ENCODE assay signal across 8 cellular contexts in genomic region chr10:5890519-5890878, GRCh38. TPM values are rescaled to one million over a fixed set of nuclear protein-coding genes. Genes with fewer than 3 reads are reported as not detected.
DNase-seq lines count a peak whose midpoint lies in the region; ATAC-seq and TF ChIP-seq lines count a peak whose summit lies in the region.

No MANE protein-coding gene starts in this region.

- H3K4me3 ChIP-seq in AG04450 (ENCODE audit: low read depth, low read length) = peak overlapping the region; percentile 87
- peak overlapping the region; percentile 67 for H3K4me3 ChIP-seq in HL-60 (replicated peaks; ENCODE audit: insufficient read depth, low read length)
- H3K4me3 ChIP-seq in rectal smooth muscle tissue (ENCODE audit: low read length) = peak overlapping the region; percentile 91

- H3K4me3 Mint-ChIP-seq in activated CD4-positive, alpha-beta memory T cell treated with anti-CD3 and anti-CD28 coated beads, Interleukin-2, amount 10 ng/mL, durations not matched to agents 7 days and 5 days = peak overlapping the region; percentile 91

- H3K4me1 ChIP-seq in foreskin keratinocyte (peaks cover 5% of the 10 kb centered on the region), rectal smooth muscle tissue (ENCODE audit: control insufficient read depth, insufficient read depth, low read length) (peaks cover 16% of the 10 kb centered on the region)

- H3K27ac ChIP-seq in AG04450 (ENCODE audit: low read depth, low read length) = peak overlapping the region; percentile 13
- peak overlapping the region; percentile 46 for H3K27ac ChIP-seq in HL-60 (replicated peaks)
- peak overlapping the region; percentile 56 for H3K27ac ChIP-seq in foreskin keratinocyte
- peak overlapping the region; percentile 71 for H3K27ac ChIP-seq in rectal smooth muscle tissue (ENCODE audit: low read depth, low read length)

- H3K36me3 ChIP-seq in rectal smooth muscle tissue (ENCODE audit: control insufficient read depth, insufficient read depth, low read length) = peaks cover 7% of the 10 kb centered on the region

- peaks cover 52% of the 10 kb centered on the region for H3K4me1 Mint-ChIP-seq in activated CD4-positive, alpha-beta memory T cell treated with anti-CD3 and anti-CD28 coated beads, Interleukin-2, amount 10 ng/mL, durations not matched to agents 7 days and 5 days

- CTCF ChIA-PET in AG04450 (lab: Charles Lee) = interaction anchor here (0.5 to 2.6 kb wide), 5 partner anchors 17 to 511 kb away, joined by 3 to 14 read pairs (median 4); no protein-coding TSS in a partner anchor
- CTCF ChIA-PET in activated CD4-positive, alpha-beta memory T cell treated with anti-CD3 and anti-CD28 coated beads, Interleukin-2, amount 10 ng/mL, durations not matched to agents 7 days and 5 days (lab: Charles Lee) = interaction anchor here (0.9 to 1.7 kb wide), 8 partner anchors 13 to 254 kb away, joined by 3 to 9 read pairs (median 4); partner anchors contain the start of genes GDI2 and TASOR2

- H3K9ac ChIP-seq in rectal smooth muscle tissue (ENCODE audit: low read length) = peak overlapping the region; percentile 91

- POLR2A ChIA-PET in AG04450 (lab: Yijun Ruan, JAX) = interaction anchor here (0.8 to 2.4 kb wide), 8 partner anchors 10 to 312 kb away, joined by 3 to 11 read pairs (median 4); partner anchors contain the start of genes GDI2, PFKFB3 and RBM17
- POLR2A ChIA-PET in activated CD4-positive, alpha-beta memory T cell treated with anti-CD3 and anti-CD28 coated beads, Interleukin-2, amount 10 ng/mL, durations not matched to agents 7 days and 5 days (lab: Charles Lee) = interaction anchor here (0.7 to 4.3 kb wide), 16 partner anchors 8 to 221 kb away, joined by 3 to 42 read pairs (median 5); partner anchors contain the start of genes GDI2, IL15RA and TASOR2

- peaks cover 41% of the 10 kb centered on the region for H3K36me3 Mint-ChIP-seq in activated CD4-positive, alpha-beta memory T cell treated with anti-CD3 and anti-CD28 coated beads, Interleukin-2, amount 10 ng/mL, durations not matched to agents 7 days and 5 days (ENCODE audit: low read depth)

- TF ChIP-seq CTCF in AG04450 (IDR thresholded peaks at IDR 0.05; ENCODE audit: low read depth, low read length) (no peak), HL-60 (IDR thresholded peaks at IDR 0.05; ENCODE audit: insufficient read depth, low read length) (no peak), foreskin keratinocyte (conservative IDR thresholded peaks at IDR 0.05) (no peak)

- H3K9me3 ChIP-seq in AG04450 (ENCODE audit: control insufficient read depth, insufficient read depth, low read length) = no peaks in the 10 kb centered on the region

- DNase-seq in AG04450 (ENCODE audit: low read depth, low spot score) = no peak
- no peak for DNase-seq in HL-60 (ENCODE audit: low read depth in 1 of 2, low spot score in 1 of 2)
- DNase-seq in activated CD4-positive, alpha-beta memory T cell treated with anti-CD3 and anti-CD28 coated beads, Interleukin-2, amount 10 ng/mL, durations not matched to agents 7 days and 5 days = peak; percentile 41
- no peak for DNase-seq in foreskin keratinocyte
- DNase-seq in NCI-H2107 (lab: John Stamatoyannopoulos, UW) = no peak
- DNase-seq in D341Med (ENCODE audit: low spot score) = no peak

- ATAC-seq in GM19035 (IDR thresholded peaks at IDR 0.05; ENCODE audit: unreplicated experiment) (peak; percentile 6), foreskin keratinocyte (peak; percentile 5)

- no peaks in the 10 kb centered on the region for H3K27me3 Mint-ChIP-seq in activated CD4-positive, alpha-beta memory T cell treated with anti-CD3 and anti-CD28 coated beads, Interleukin-2, amount 10 ng/mL, durations not matched to agents 7 days and 5 days

- H3K27me3 ChIP-seq in AG04450 (ENCODE audit: control insufficient read depth, insufficient read depth, low read length) (no peaks in the 10 kb centered on the region), HL-60 (ENCODE audit: insufficient read depth, poor library complexity, severe bottlenecking) (no peaks in the 10 kb centered on the region), foreskin keratinocyte (no peaks in the 10 kb centered on the region), rectal smooth muscle tissue (ENCODE audit: control insufficient read depth, insufficient read depth, low read length) (no peaks in the 10 kb centered on the region)

- no peaks in the 10 kb centered on the region for H3K9me3 Mint-ChIP-seq in activated CD4-positive, alpha-beta memory T cell treated with anti-CD3 and anti-CD28 coated beads, Interleukin-2, amount 10 ng/mL, durations not matched to agents 7 days and 5 days

- H3K27ac Mint-ChIP-seq in activated CD4-positive, alpha-beta memory T cell treated with anti-CD3 and anti-CD28 coated beads, Interleukin-2, amount 10 ng/mL, durations not matched to agents 7 days and 5 days = peak overlapping the region; percentile 68

RNA-seq across cellular contexts. Expression of gene FBH1, which starts 0.5 kb away (rescaled TPM):
- 65.2 and 77.5 TPM in 2 replicates for polyA plus RNA-seq in AG04450 (2011; rRNA removed)
- polyA minus RNA-seq in AG04450 (2011; rRNA and poly(A)+ RNA removed) = 136 and 167 TPM in 2 replicates
- total RNA-seq in activated CD4-positive, alpha-beta memory T cell treated with anti-CD3 and anti-CD28 coated beads, Interleukin-2, amount 10 ng/mL, durations not matched to agents 7 days and 5 days = 10 to 100 TPM; 54.8 to 61.6 TPM
- 62.0 and 64.7 TPM in 2 replicates for total RNA-seq in foreskin keratinocyte
- polyA plus RNA-seq in foreskin keratinocyte = 55.0 and 57.4 TPM in 2 replicates

RNA-seq across cellular contexts. Expression of gene ANKRD16, which starts 0.8 kb away (rescaled TPM):
- polyA plus RNA-seq in AG04450 (2011; rRNA removed) (5.9 and 6.7 TPM in 2 replicates), foreskin keratinocyte (5.6 and 6.4 TPM in 2 replicates)
- 13.3 and 24.0 TPM in 2 replicates for polyA minus RNA-seq in AG04450 (2011; rRNA and poly(A)+ RNA removed)
- 1 to 10 TPM; 3.3 to 5.4 TPM for total RNA-seq in activated CD4-positive, alpha-beta memory T cell treated with anti-CD3 and anti-CD28 coated beads, Interleukin-2, amount 10 ng/mL, durations not matched to agents 7 days and 5 days
- total RNA-seq in foreskin keratinocyte = 5.2 and 5.7 TPM in 2 replicates

Comparison
In these comparisons a context has a peak if more than half of its experiments do, and no peak if none do; other contexts are left out.
1. H3K27ac ChIP-seq: peak in every context shown above with its lines; median percentile 71 in rectal smooth muscle tissue; 56 in foreskin keratinocyte; 46 in HL-60; 13 in AG04450.